In genomic region chr16:72189865-72190371, GRCh38 we compare ENCODE assay signal across 11 cellular contexts. TPM values are rescaled to one million over a fixed set of nuclear protein-coding genes. Genes with fewer than 3 reads are reported as not detected.
A peak's percentile ranks its signal among the peaks of the same experiment; 100 is the strongest.
DNase-seq lines count a peak whose midpoint lies in the region; ATAC-seq and TF ChIP-seq lines count a peak whose summit lies in the region.
"Had no signal": no experiment of that assay in that cellular context is flagged by ENCODE, and none has a peak within 500 bp of the region (broad histone marks: within the 10 kb centered on the region; RNA-seq: fewer than 3 reads in every experiment).

No MANE protein-coding gene starts in this region.

- no peaks in the 10 kb centered on the region for H3K36me3 ChIP-seq in testis (ENCODE audit: low read depth, missing control alignments)

- TF ChIP-seq CTCF in astrocyte of the cerebellum (IDR thresholded peaks at IDR 0.05; ENCODE audit: low read depth, low read length, missing control alignments) (no peak), testis (IDR thresholded peaks at IDR 0.05) (no peak)
- TF ChIP-seq CTCF in CD4-positive, alpha-beta T cell (IDR thresholded peaks at IDR 0.05), result no peak

- no peaks in the 10 kb centered on the region for H3K9me3 ChIP-seq in testis
- no peaks in the 10 kb centered on the region for H3K9me3 ChIP-seq in CD4-positive, alpha-beta T cell (ENCODE audit: control insufficient read depth, low read length)

- H3K4me3 ChIP-seq in astrocyte of the cerebellum (ENCODE audit: low read depth, low read length) (no peak overlapping the region), testis (no peak overlapping the region)

- H3K36me3 Mint-ChIP-seq in CD4-positive, alpha-beta T cell (ENCODE audit: low read depth), result no peaks in the 10 kb centered on the region

- no peaks in the 10 kb centered on the region for H3K4me1 Mint-ChIP-seq in CD4-positive, alpha-beta T cell (ENCODE audit: low read depth)
- H3K4me1 Mint-ChIP-seq: activated CD4-positive, alpha-beta T cell treated with anti-CD3 and anti-CD28 coated beads, Interleukin-2, amount 10 ng/mL, durations not matched to agents 7 days and 5 days had no signal

- WGBS in testis, 2 donors, result 61 to 65% methylated on average over 6 of the region's 6 CpGs

- H3K4me1 ChIP-seq in testis, result peaks cover 5% of the 10 kb centered on the region

- ATAC-seq in CD4-positive, alpha-beta T cell (ENCODE audit: poor library complexity), result no peak
- no peak for ATAC-seq in GM18873 (IDR thresholded peaks at IDR 0.05; ENCODE audit: low FRiP score, unreplicated experiment)

- in situ Hi-C loops in astrocyte of the cerebellum (cut with HindIII; ENCODE audit: low sequenced_read_pairs), result no loop called here

- H3K27me3 ChIP-seq in testis, result no peaks in the 10 kb centered on the region
- H3K27me3 ChIP-seq in CD4-positive, alpha-beta T cell (ENCODE audit: control insufficient read depth, insufficient read depth, low read length), result no peaks in the 10 kb centered on the region

- no peak for TF ChIP-seq POLR2A in testis (IDR thresholded peaks at IDR 0.05)

- POLR2A ChIA-PET in CD4-positive, alpha-beta T cell (lab: Charles Lee), result no interaction called here

- H3K27me3 Mint-ChIP-seq in CD4-positive, alpha-beta T cell, result no peaks in the 10 kb centered on the region
- H3K27me3 Mint-ChIP-seq: activated CD4-positive, alpha-beta T cell treated with anti-CD3 and anti-CD28 coated beads, Interleukin-2, amount 10 ng/mL, durations not matched to agents 7 days and 5 days had no signal

- CTCF ChIA-PET in CD4-positive, alpha-beta T cell (lab: Charles Lee), result no interaction called here

- no peaks in the 10 kb centered on the region for H3K9me3 Mint-ChIP-seq in CD4-positive, alpha-beta T cell
- H3K9me3 Mint-ChIP-seq: activated CD4-positive, alpha-beta T cell treated with anti-CD3 and anti-CD28 coated beads, Interleukin-2, amount 10 ng/mL, durations not matched to agents 7 days and 5 days had no signal

- intact Hi-C loops in testis (cut with DNase I; ENCODE audit: low total_unique reads), result no loop called here
- intact Hi-C loops in CD4-positive, alpha-beta T cell (cut with DNase I, micrococcal nuclease), result no loop called here

- H3K27ac ChIP-seq in testis, result no peak overlapping the region
- H3K27ac ChIP-seq in CD4-positive, alpha-beta T cell (ENCODE audit: low read depth, low read length), result no peak overlapping the region

- DNase-seq in HK-2 (ENCODE audit: unreplicated experiment) (peak; percentile 25), astrocyte of the cerebellum (ENCODE audit: low read depth) (peak; percentile 8), fibroblast of the conjunctiva (ENCODE audit: low read depth) (peak; percentile 51), testis (peak; percentile 38), NCI-H526 treated with DMSO at 0.1 percent for 48 hours (lab: John Stamatoyannopoulos, UW) (no peak)
- DNase-seq in CD4-positive, alpha-beta T cell, result no peak
- DNase-seq: activated CD4-positive, alpha-beta T cell treated with anti-CD3 and anti-CD28 coated beads, Interleukin-2, amount 10 ng/mL, durations not matched to agents 7 days and 5 days; activated naive CD4-positive, alpha-beta T cell treated with Interleukin-2 at 50 U/mL for 16 hours; DND-41; NCI-H1092 treated with DMSO at 0.1 percent for 48 hours had no signal

- no peak overlapping the region for H3K4me3 Mint-ChIP-seq in CD4-positive, alpha-beta T cell
- H3K4me3 Mint-ChIP-seq: activated CD4-positive, alpha-beta T cell treated with anti-CD3 and anti-CD28 coated beads, Interleukin-2, amount 10 ng/mL, durations not matched to agents 7 days and 5 days had no signal

- H3K27ac Mint-ChIP-seq in CD4-positive, alpha-beta T cell, result no peak overlapping the region
- H3K27ac Mint-ChIP-seq: activated CD4-positive, alpha-beta T cell treated with anti-CD3 and anti-CD28 coated beads, Interleukin-2, amount 10 ng/mL, durations not matched to agents 7 days and 5 days had no signal

RNA-seq across cellular contexts. Expression of gene PMFBP1, which starts 18.0 kb away (rescaled TPM):
- total RNA-seq in testis, result 10 to 100 TPM; 14.4 to 33.5 TPM
- 24.3 TPM for polyA plus RNA-seq in testis (ENCODE audit: insufficient read depth, low read depth, low replicate concordance)
- total RNA-seq in CD4-positive, alpha-beta T cell, result 1 to 10 TPM; 1.4 to 1.6 TPM

Comparison
In these comparisons a context has a peak if more than half of its experiments do, and no peak if none do; other contexts are left out.
1. DNase-seq: peak in HK-2 (single experiment), astrocyte of the cerebellum (single experiment), fibroblast of the conjunctiva (single experiment) and testis (single experiment); none in NCI-H526 treated with DMSO at 0.1 percent for 48 hours (single experiment) and CD4-positive, alpha-beta T cell (0 of 10).
2. RNA of gene PMFBP1, which starts 18.0 kb away (total RNA-seq): 14.4 to 33.5 TPM in testis; 1.4 to 1.6 TPM in CD4-positive, alpha-beta T cell; every median in the first group is over 4 times any median in the second.